Comparison of ENCODE assay signal across 11 cellular contexts in genomic region chr15:62758126-62758951, GRCh38.
DNase-seq lines count a peak whose midpoint lies in the region; ATAC-seq and TF ChIP-seq lines count a peak whose summit lies in the region.
"Had no signal": no experiment of that assay in that cellular context is flagged by ENCODE, and none has a peak within 500 bp of the region (broad histone marks: within the 10 kb centered on the region; RNA-seq: fewer than 3 reads in every experiment).

No MANE protein-coding gene starts in this region.

- TF ChIP-seq CTCF in right lobe of liver (IDR thresholded peaks at IDR 0.05) (no peak), tibial nerve (IDR thresholded peaks at IDR 0.05) (no peak), GM10266 (IDR thresholded peaks at IDR 0.05; ENCODE audit: control insufficient read depth, insufficient read depth, low read depth, missing control alignments) (no peak)

- peak; percentile 95 for DNase-seq in LHCN-M2 (ENCODE audit: low read depth)
- DNase-seq in right lobe of liver: peak in 1 of 3 donors; percentile 52
- peak in 1 of 2 donors; percentile 77 for DNase-seq in tibial nerve (ENCODE audit: low spot score in 2 of 2)
- DNase-seq in cerebellar cortex (ENCODE audit: low spot score): no peak
- DNase-seq in GM10266 (ENCODE audit: extremely low spot score): no peak
- DNase-seq: activated T-cell treated with anti-CD3 and anti-CD28 coated beads, Interleukin-2, amount 50 U/mL, for 4 hours; NCI-H524 treated with DMSO at 0.1 percent for 48 hours; occipital lobe had no signal

- H3K27ac ChIP-seq in ectodermal cell (ENCODE audit: insufficient read depth, low read depth, low read length, poor library complexity, severe bottlenecking) (peak overlapping the region; percentile 53), right lobe of liver (peak overlapping the region in 1 of 3 donors; percentile 44), tibial nerve (peak overlapping the region; percentile 39 to 75 (median 60))

- TF ChIP-seq EP300 in tibial nerve (IDR thresholded peaks at IDR 0.05): peak in 1 of 2 donors; percentile 78

- TF ChIP-seq POLR2A in right lobe of liver (IDR thresholded peaks at IDR 0.05): no peak
- TF ChIP-seq POLR2A in tibial nerve (IDR thresholded peaks at IDR 0.05): no peak

- H3K27me3 ChIP-seq in ectodermal cell (ENCODE audit: control insufficient read depth, insufficient read depth, low read length, poor library complexity, severe bottlenecking) (no peaks in the 10 kb centered on the region), right lobe of liver (no peaks in the 10 kb centered on the region), tibial nerve (no peaks in the 10 kb centered on the region)

- no peaks in the 10 kb centered on the region for H3K36me3 ChIP-seq in ectodermal cell (ENCODE audit: control insufficient read depth, insufficient read depth, low read length)
- no peaks in the 10 kb centered on the region for H3K36me3 ChIP-seq in right lobe of liver
- H3K36me3 ChIP-seq in tibial nerve: peaks cover 0 to 55% (median 0%) of the 10 kb centered on the region in 3 donors

- peak; percentile 74 to 86 (median 80) for ATAC-seq in right lobe of liver
- ATAC-seq in HG03571 (IDR thresholded peaks at IDR 0.05; ENCODE audit: unreplicated experiment): no peak
- no peak for ATAC-seq in HG03095 (IDR thresholded peaks at IDR 0.05; ENCODE audit: unreplicated experiment)
- ATAC-seq: activated T-cell treated with anti-CD3 and anti-CD28 coated beads, Interleukin-2, amount 50 U/mL, for 4 hours had no signal

- H3K4me3 ChIP-seq in ectodermal cell (ENCODE audit: insufficient read depth, low read depth, low read length) (no peak overlapping the region), right lobe of liver (no peak overlapping the region), tibial nerve (no peak overlapping the region)

- intact Hi-C loops in right lobe of liver (cut with DNase I): no loop called here

- H3K9me3 ChIP-seq in ectodermal cell (ENCODE audit: control insufficient read depth, low read length) (no peaks in the 10 kb centered on the region), right lobe of liver (no peaks in the 10 kb centered on the region), tibial nerve (no peaks in the 10 kb centered on the region)

- WGBS in ectodermal cell, 2 experiments: 29 to 37% methylated on average over 10 to 11 of the region's 11 CpGs
- 18% methylated on average over 10 of the region's 11 CpGs for WGBS in right lobe of liver (ENCODE audit: insufficient coverage, low coverage, low lambda C conversion rate, missing lambda C conversion rate)
- WGBS in tibial nerve, 2 donors: 22 to 30% methylated on average over 11 of the region's 11 CpGs

- peaks cover 26% of the 10 kb centered on the region for H3K4me1 ChIP-seq in ectodermal cell (ENCODE audit: control insufficient read depth, insufficient read depth, low read length)
- peaks cover 0 to 19% (median 3%) of the 10 kb centered on the region in 4 donors for H3K4me1 ChIP-seq in right lobe of liver
- peaks cover 0 to 41% (median 5%) of the 10 kb centered on the region in 4 donors for H3K4me1 ChIP-seq in tibial nerve

Comparison
In these comparisons a context has a peak if more than half of its experiments do, and no peak if none do; other contexts are left out.
1. ATAC-seq: peak in right lobe of liver (4 of 4); none in HG03571 (single experiment) and HG03095 (single experiment).